In the genomic region with DNA sequence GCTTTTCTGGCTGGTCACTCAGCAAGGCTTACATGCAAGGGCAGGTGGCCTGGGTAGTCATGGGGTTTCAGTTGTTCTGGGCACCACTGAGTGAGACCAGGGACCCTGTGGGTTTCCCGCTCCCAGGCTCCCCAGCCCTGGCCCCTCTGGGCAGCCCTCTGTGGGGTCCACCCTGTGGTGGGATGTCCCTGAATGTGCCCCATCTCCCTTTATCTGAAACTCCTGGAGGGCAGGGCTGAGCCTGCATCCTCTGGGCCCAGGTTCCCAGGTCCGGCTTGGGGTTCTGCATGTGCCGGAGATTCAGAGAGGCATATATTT, we compare ENCODE assay signal across 19 cellular contexts.
DNase-seq lines count a peak whose midpoint lies in the region; ATAC-seq and TF ChIP-seq lines count a peak whose summit lies in the region.
"Had no signal": no experiment of that assay in that cellular context is flagged by ENCODE, and none has a peak within 500 bp of the region (broad histone marks: within the 10 kb centered on the region; RNA-seq: fewer than 3 reads in every experiment).

No MANE protein-coding gene starts in this region.

- no peak overlapping the region for H3K4me3 Mint-ChIP-seq in natural killer cell treated with Interleukin-12 subunit alpha and Interleukin-12 subunit beta and Interleukin-15 and Interleukin-18, amount 100 ng/mL, for 72 hours
- H3K4me3 Mint-ChIP-seq in natural killer cell (no peak overlapping the region), progenitor cell of endocrine pancreas (ENCODE audit: low read depth) (no peak overlapping the region)
- H3K4me3 Mint-ChIP-seq in naive thymus-derived CD4-positive, alpha-beta T cell = no peak overlapping the region
- no peak overlapping the region for H3K4me3 Mint-ChIP-seq in stimulated activated effector memory CD8-positive, alpha-beta T cell treated with anti-CD3 and anti-CD28 coated beads, Interleukin-12 subunit alpha, Interleukin-12 subunit beta, amount 100 ng/mL, for 72 hours
- H3K4me3 Mint-ChIP-seq: B cell; CD8-positive, alpha-beta T cell; GM23338; HFFc6; IgD-negative memory B cell had no signal

- POLR2A ChIA-PET in naive thymus-derived CD4-positive, alpha-beta T cell (lab: Charles Lee) = no interaction called here

- H3K36me3 Mint-ChIP-seq in natural killer cell treated with Interleukin-12 subunit alpha and Interleukin-12 subunit beta and Interleukin-15 and Interleukin-18, amount 100 ng/mL, for 72 hours = no peaks in the 10 kb centered on the region
- H3K36me3 Mint-ChIP-seq in natural killer cell (no peaks in the 10 kb centered on the region), progenitor cell of endocrine pancreas (ENCODE audit: insufficient read depth) (no peaks in the 10 kb centered on the region)
- no peaks in the 10 kb centered on the region for H3K36me3 Mint-ChIP-seq in naive thymus-derived CD4-positive, alpha-beta T cell
- no peaks in the 10 kb centered on the region for H3K36me3 Mint-ChIP-seq in stimulated activated effector memory CD8-positive, alpha-beta T cell treated with anti-CD3 and anti-CD28 coated beads, Interleukin-12 subunit alpha, Interleukin-12 subunit beta, amount 100 ng/mL, for 72 hours
- H3K36me3 Mint-ChIP-seq: CD8-positive, alpha-beta T cell; IgD-negative memory B cell had no signal

- TF ChIP-seq CTCF in natural killer cell (IDR thresholded peaks at IDR 0.05) = no peak
- TF ChIP-seq CTCF in progenitor cell of endocrine pancreas (IDR thresholded peaks at IDR 0.05; ENCODE audit: unreplicated experiment) = no peak

- H3K9me3 Mint-ChIP-seq in natural killer cell treated with Interleukin-12 subunit alpha and Interleukin-12 subunit beta and Interleukin-15 and Interleukin-18, amount 100 ng/mL, for 72 hours = no peaks in the 10 kb centered on the region
- H3K9me3 Mint-ChIP-seq in natural killer cell = no peaks in the 10 kb centered on the region
- H3K9me3 Mint-ChIP-seq in naive thymus-derived CD4-positive, alpha-beta T cell = no peaks in the 10 kb centered on the region
- no peaks in the 10 kb centered on the region for H3K9me3 Mint-ChIP-seq in stimulated activated effector memory CD8-positive, alpha-beta T cell treated with anti-CD3 and anti-CD28 coated beads, Interleukin-12 subunit alpha, Interleukin-12 subunit beta, amount 100 ng/mL, for 72 hours
- H3K9me3 Mint-ChIP-seq in progenitor cell of endocrine pancreas (ENCODE audit: low read depth) = no peaks in the 10 kb centered on the region
- H3K9me3 Mint-ChIP-seq: CD8-positive, alpha-beta T cell; IgD-negative memory B cell had no signal

- no peaks in the 10 kb centered on the region for H3K4me1 Mint-ChIP-seq in natural killer cell treated with Interleukin-12 subunit alpha and Interleukin-12 subunit beta and Interleukin-15 and Interleukin-18, amount 100 ng/mL, for 72 hours (ENCODE audit: low read depth in 2 of 2)
- H3K4me1 Mint-ChIP-seq in natural killer cell = no peaks in the 10 kb centered on the region
- H3K4me1 Mint-ChIP-seq in naive thymus-derived CD4-positive, alpha-beta T cell = no peaks in the 10 kb centered on the region
- no peaks in the 10 kb centered on the region for H3K4me1 Mint-ChIP-seq in stimulated activated effector memory CD8-positive, alpha-beta T cell treated with anti-CD3 and anti-CD28 coated beads, Interleukin-12 subunit alpha, Interleukin-12 subunit beta, amount 100 ng/mL, for 72 hours
- H3K4me1 Mint-ChIP-seq in progenitor cell of endocrine pancreas (ENCODE audit: low read depth) = no peaks in the 10 kb centered on the region
- H3K4me1 Mint-ChIP-seq: B cell, IgD-negative memory B cell had no signal

- intact Hi-C loops in natural killer cell (cut with micrococcal nuclease) = no loop called here
- intact Hi-C loops in naive thymus-derived CD4-positive, alpha-beta T cell (cut with micrococcal nuclease) = no loop called here

- peaks cover 0 to 9% of the 10 kb centered on the region in 2 donors for H3K27me3 Mint-ChIP-seq in natural killer cell treated with Interleukin-12 subunit alpha and Interleukin-12 subunit beta and Interleukin-15 and Interleukin-18, amount 100 ng/mL, for 72 hours
- peaks cover 0 to 6% of the 10 kb centered on the region in 2 donors for H3K27me3 Mint-ChIP-seq in natural killer cell (ENCODE audit: low read depth in 2 of 2)
- H3K27me3 Mint-ChIP-seq in naive thymus-derived CD4-positive, alpha-beta T cell = peaks cover 0 to 13% (median 6%) of the 10 kb centered on the region in 5 donors
- H3K27me3 Mint-ChIP-seq in progenitor cell of endocrine pancreas = peaks cover 7% of the 10 kb centered on the region
- H3K27me3 Mint-ChIP-seq: B cell, IgD-negative memory B cell had no signal

- ATAC-seq in natural killer cell treated with Interleukin-12 subunit alpha and Interleukin-12 subunit beta and Interleukin-15 and Interleukin-18, amount 100 ng/mL, for 72 hours = peak; percentile 24 to 33
- ATAC-seq in natural killer cell (no peak), GM19328 (IDR thresholded peaks at IDR 0.05; ENCODE audit: unreplicated experiment) (no peak)
- peak; percentile 18 for ATAC-seq in naive thymus-derived CD4-positive, alpha-beta T cell
- ATAC-seq in stimulated activated effector memory CD8-positive, alpha-beta T cell treated with anti-CD3 and anti-CD28 coated beads, Interleukin-12 subunit alpha, Interleukin-12 subunit beta, amount 100 ng/mL, for 72 hours = peak; percentile 19
- ATAC-seq: CD8-positive, alpha-beta T cell; GM12878; GM23338; HCT116 had no signal

- H3K4me3 ChIP-seq in naive thymus-derived CD4-positive, alpha-beta T cell (ENCODE audit: low read length) = no peak overlapping the region
- H3K4me3 ChIP-seq: BLaER1 treated with 17β-estradiol and CSF1 and Interleukin-3, amounts not matched to agents 10 nM and 100 nM; GM12878; GM23338 had no signal

- no peaks in the 10 kb centered on the region for H3K4me1 ChIP-seq in naive thymus-derived CD4-positive, alpha-beta T cell (ENCODE audit: control insufficient read depth in 2 of 2, insufficient read depth in 2 of 2, low read length in 2 of 2)
- H3K4me1 ChIP-seq: BLaER1 treated with 17β-estradiol and CSF1 and Interleukin-3, amounts not matched to agents 10 nM and 100 nM had no signal

- no peak overlapping the region for H3K27ac Mint-ChIP-seq in natural killer cell treated with Interleukin-12 subunit alpha and Interleukin-12 subunit beta and Interleukin-15 and Interleukin-18, amount 100 ng/mL, for 72 hours
- H3K27ac Mint-ChIP-seq in natural killer cell (no peak overlapping the region), progenitor cell of endocrine pancreas (no peak overlapping the region)
- H3K27ac Mint-ChIP-seq in naive thymus-derived CD4-positive, alpha-beta T cell = no peak overlapping the region
- no peak overlapping the region for H3K27ac Mint-ChIP-seq in stimulated activated effector memory CD8-positive, alpha-beta T cell treated with anti-CD3 and anti-CD28 coated beads, Interleukin-12 subunit alpha, Interleukin-12 subunit beta, amount 100 ng/mL, for 72 hours
- H3K27ac Mint-ChIP-seq: B cell; CD8-positive, alpha-beta T cell; GM23338; HFFc6; IgD-negative memory B cell had no signal

- no peaks in the 10 kb centered on the region for H3K36me3 ChIP-seq in naive thymus-derived CD4-positive, alpha-beta T cell (ENCODE audit: control insufficient read depth in 2 of 3, insufficient read depth in 3 of 3, low read length in 3 of 3)
- H3K36me3 ChIP-seq: BLaER1 treated with 17β-estradiol and CSF1 and Interleukin-3, amounts not matched to agents 10 nM and 100 nM had no signal

- no peaks in the 10 kb centered on the region for H3K9me3 ChIP-seq in naive thymus-derived CD4-positive, alpha-beta T cell (ENCODE audit: control insufficient read depth in 2 of 3, low read length in 3 of 3)
- H3K9me3 ChIP-seq: BLaER1 treated with 17β-estradiol and CSF1 and Interleukin-3, amounts not matched to agents 10 nM and 100 nM had no signal

- no peak overlapping the region for H3K27ac ChIP-seq in naive thymus-derived CD4-positive, alpha-beta T cell (ENCODE audit: low read depth, low read length)
- H3K27ac ChIP-seq: BLaER1 treated with 17β-estradiol and CSF1 and Interleukin-3, amounts not matched to agents 10 nM and 100 nM had no signal

- CTCF ChIA-PET in naive thymus-derived CD4-positive, alpha-beta T cell (lab: Charles Lee) = no interaction called here

- no peaks in the 10 kb centered on the region for H3K27me3 ChIP-seq in naive thymus-derived CD4-positive, alpha-beta T cell (ENCODE audit: control insufficient read depth in 2 of 2, insufficient read depth in 2 of 2, low read length in 2 of 2)
- H3K27me3 ChIP-seq: BLaER1 treated with 17β-estradiol and CSF1 and Interleukin-3, amounts not matched to agents 10 nM and 100 nM had no signal

- peak; percentile 40 for DNase-seq in natural killer cell treated with Interleukin-12 subunit alpha and Interleukin-12 subunit beta and Interleukin-15 and Interleukin-18, amount 100 ng/mL, for 72 hours (ENCODE audit: low spot score)
- DNase-seq in natural killer cell = no peak
- no peak for DNase-seq in naive thymus-derived CD4-positive, alpha-beta T cell
- DNase-seq in stimulated activated effector memory CD8-positive, alpha-beta T cell treated with anti-CD3 and anti-CD28 coated beads, Interleukin-12 subunit alpha, Interleukin-12 subunit beta, amount 100 ng/mL, for 72 hours (ENCODE audit: low spot score in 2 of 2) = no peak
- DNase-seq in progenitor cell of endocrine pancreas (ENCODE audit: low spot score, unreplicated experiment) = no peak
- no peak for DNase-seq in NCI-H526 treated with DMSO at 0.1 percent for 48 hours (lab: John Stamatoyannopoulos, UW)
- DNase-seq: 8988T, Calu3, DMS79 treated with DMSO at 0.1 percent for 48 hours, H7, HFFc6 had no signal

Comparison
In these comparisons a context has a peak if more than half of its experiments do, and no peak if none do; other contexts are left out.
1. ATAC-seq: peak in natural killer cell treated with Interleukin-12 subunit alpha and Interleukin-12 subunit beta and Interleukin-15 and Interleukin-18, amount 100 ng/mL, for 72 hours (2 of 2), naive thymus-derived CD4-positive, alpha-beta T cell (single experiment) and stimulated activated effector memory CD8-positive, alpha-beta T cell treated with anti-CD3 and anti-CD28 coated beads, Interleukin-12 subunit alpha, Interleukin-12 subunit beta, amount 100 ng/mL, for 72 hours (single experiment); none in natural killer cell (0 of 3) and GM19328 (single experiment).